In the genomic region with DNA sequence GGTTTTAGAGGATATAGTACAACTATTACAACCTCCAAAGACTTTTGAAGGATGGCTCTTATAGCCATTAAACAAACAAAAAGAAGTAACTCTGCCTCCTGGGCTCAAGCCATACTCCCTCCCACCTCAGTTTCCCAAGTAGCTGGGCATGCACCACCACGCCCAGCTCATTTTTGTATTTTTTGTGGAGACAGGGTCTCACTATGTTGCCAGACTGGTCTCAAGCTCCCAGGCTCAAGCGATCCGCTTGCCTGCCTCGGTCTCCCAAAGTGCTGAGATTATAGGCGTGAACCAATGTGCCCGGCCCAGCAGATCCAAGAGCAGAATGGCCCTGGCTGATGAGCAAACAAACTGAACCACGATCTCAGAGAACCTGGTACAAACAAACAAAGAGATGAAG, we compare ENCODE assay signal across 21 cellular contexts.
"Had no signal": no experiment of that assay in that cellular context is flagged by ENCODE, and none has a peak within 500 bp of the region (broad histone marks: within the 10 kb centered on the region; RNA-seq: fewer than 3 reads in every experiment).

No MANE protein-coding gene starts in this region.

- H3K4me1 ChIP-seq: body of pancreas, pancreas, upper lobe of right lung had no signal

- H3K4me3 Mint-ChIP-seq: activated CD4-positive, alpha-beta T cell treated with anti-CD3 and anti-CD28 coated beads for 36 hours; dendritic cell treated with granulocyte-macrophage colony-stimulating factor and Interleukin-4, amounts not matched to agents 40 ng/mL and 50 ng/mL, for 4 days; naive thymus-derived CD8-positive, alpha-beta T cell; stimulated activated memory B cell treated with anti-CD40 and anti-IgM and Interleukin-4, amounts not matched to agents 10 μg/mL and 1 μg/mL and 100 μg/mL, for 72 hours; T-helper 2 cell treated with Interferon-gamma antibody and Interleukin-4, amounts not matched to agents 5 μg/mL and 100 μg/mL, for 36 hours had no signal

- H3K27me3 Mint-ChIP-seq: activated CD4-positive, alpha-beta T cell treated with anti-CD3 and anti-CD28 coated beads for 36 hours; dendritic cell treated with granulocyte-macrophage colony-stimulating factor and Interleukin-4, amounts not matched to agents 40 ng/mL and 50 ng/mL, for 4 days; naive thymus-derived CD8-positive, alpha-beta T cell; stimulated activated memory B cell treated with anti-CD40 and anti-IgM and Interleukin-4, amounts not matched to agents 10 μg/mL and 1 μg/mL and 100 μg/mL, for 72 hours had no signal

- H3K9me3 Mint-ChIP-seq: activated T-helper 2 cell treated with anti-CD3 and anti-CD28 coated beads, Interferon-gamma antibody, Interleukin-2, Interleukin-4, amounts not matched to agents 10 μg/mL and 5 μg/mL and 100 μg/mL, durations not matched to agents 14 hours and 24 hours and 36 hours; dendritic cell treated with granulocyte-macrophage colony-stimulating factor and Interleukin-4, amounts not matched to agents 40 ng/mL and 50 ng/mL, for 4 days; naive thymus-derived CD8-positive, alpha-beta T cell; stimulated activated memory B cell treated with anti-CD40 and anti-IgM and Interleukin-4, amounts not matched to agents 10 μg/mL and 1 μg/mL and 100 μg/mL, for 72 hours; T-helper 2 cell treated with Interferon-gamma antibody and Interleukin-4, amounts not matched to agents 5 μg/mL and 100 μg/mL, for 36 hours had no signal

- H3K4me3 ChIP-seq: body of pancreas, cardiac muscle cell, lung, pancreas, upper lobe of right lung had no signal

- H3K27me3 ChIP-seq: body of pancreas, cardiac muscle cell, neutrophil, pancreas, upper lobe of right lung had no signal

- H3K27ac Mint-ChIP-seq: activated CD4-positive, alpha-beta T cell treated with anti-CD3 and anti-CD28 coated beads for 36 hours; activated T-helper 2 cell treated with anti-CD3 and anti-CD28 coated beads, Interferon-gamma antibody, Interleukin-2, Interleukin-4, amounts not matched to agents 10 μg/mL and 5 μg/mL and 100 μg/mL, durations not matched to agents 14 hours and 24 hours and 36 hours; dendritic cell treated with granulocyte-macrophage colony-stimulating factor and Interleukin-4, amounts not matched to agents 40 ng/mL and 50 ng/mL, for 4 days; stimulated activated memory B cell treated with anti-CD40 and anti-IgM and Interleukin-4, amounts not matched to agents 10 μg/mL and 1 μg/mL and 100 μg/mL, for 72 hours; T-helper 2 cell treated with Interferon-gamma antibody and Interleukin-4, amounts not matched to agents 5 μg/mL and 100 μg/mL, for 36 hours had no signal

- ATAC-seq: activated CD4-positive, alpha-beta T cell treated with anti-CD3 and anti-CD28 coated beads for 36 hours; body of pancreas; naive thymus-derived CD8-positive, alpha-beta T cell; pancreas; right cardiac atrium; SK-N-SH treated with all-trans-retinoic acid at 6 μM for 48 hours; stimulated activated memory B cell treated with anti-CD40 and anti-IgM and Interleukin-4, amounts not matched to agents 10 μg/mL and 1 μg/mL and 100 μg/mL, for 72 hours; upper lobe of right lung had no signal

- DNase-seq: activated CD4-positive, alpha-beta T cell treated with anti-CD3 and anti-CD28 coated beads for 36 hours; activated CD4-positive, alpha-beta T cell treated with anti-CD3 and anti-CD28 coated beads, Interleukin-2, amount 50 U/mL, for 4 hours; activated naive CD4-positive, alpha-beta T cell; body of pancreas; effector CD4-positive, alpha-beta T cell; erythroblast; foreskin fibroblast; kidney; naive thymus-derived CD8-positive, alpha-beta T cell; pancreas; right cardiac atrium; stimulated activated CD4-positive, alpha-beta T cell treated with anti-CD3 and anti-CD28 coated beads, Interleukin-12 subunit alpha, Interleukin-12 subunit beta, amount 100 ng/mL, for 4 hours; upper lobe of right lung had no signal

- H3K9me3 ChIP-seq: body of pancreas, neutrophil, pancreas, upper lobe of right lung had no signal

- H3K27ac ChIP-seq: body of pancreas, cardiac muscle cell, neutrophil, pancreas, upper lobe of right lung had no signal
